ENCODE assay signal across 8 cellular contexts in genomic region chr12:55681142-55682077, GRCh38. TPM values are rescaled to one million over a fixed set of nuclear protein-coding genes. Genes with fewer than 3 reads are reported as not detected.
A peak's percentile ranks its signal among the peaks of the same experiment; 100 is the strongest.
DNase-seq lines count a peak whose midpoint lies in the region; ATAC-seq and TF ChIP-seq lines count a peak whose summit lies in the region.

No MANE protein-coding gene starts in this region.

- no peaks in the 10 kb centered on the region for H4K20me1 ChIP-seq in MM.1S (ENCODE audit: insufficient read depth, low read length)

- peak overlapping the region; percentile 35 for H3K4me3 ChIP-seq in SJCRH30
- peak overlapping the region; percentile 8 for H3K4me3 ChIP-seq in fibroblast of pulmonary artery (replicated peaks; ENCODE audit: low read depth, low read length)
- no peak overlapping the region for H3K4me3 ChIP-seq in MM.1S (ENCODE audit: low read length)

- H3K27me3 Mint-ChIP-seq in Calu3 (ENCODE audit: unreplicated experiment) (no peaks in the 10 kb centered on the region), HFFc6 (ENCODE audit: insufficient read depth) (peaks cover 21% of the 10 kb centered on the region), nephron (ENCODE audit: low read depth) (peaks cover 6% of the 10 kb centered on the region)

- H3K4me1 Mint-ChIP-seq in Calu3 (ENCODE audit: low read depth, unreplicated experiment) (peaks cover 30% of the 10 kb centered on the region), HFFc6 (ENCODE audit: low read depth) (peaks cover 11% of the 10 kb centered on the region), nephron (peaks cover 23% of the 10 kb centered on the region)

- intact Hi-C loops in Calu3 (cut with micrococcal nuclease; ENCODE audit: unreplicated experiment) = loop anchor here (1.0 to 5.0 kb wide), 3 partner anchors 23 to 56 kb away; partner anchors contain the start of gene RDH5

- peak; percentile 55 for TF ChIP-seq CTCF in Calu3 (IDR thresholded peaks at IDR 0.05; ENCODE audit: unreplicated experiment)
- TF ChIP-seq CTCF in HFFc6 (IDR thresholded peaks at IDR 0.05) = peak; percentile 66
- peak; percentile 43 for TF ChIP-seq CTCF in fibroblast of pulmonary artery (IDR thresholded peaks at IDR 0.05; ENCODE audit: low read length, missing control alignments)
- peak; percentile 15 to 51 (median 41) for TF ChIP-seq CTCF in nephron (IDR thresholded peaks at IDR 0.05; ENCODE audit: unreplicated experiment in 3 of 3)
- no peak for TF ChIP-seq CTCF in MM.1S (IDR thresholded peaks at IDR 0.05; ENCODE audit: low read length)

- no peak overlapping the region for H2AFZ ChIP-seq in MM.1S (ENCODE audit: low read length)

- H3K4me1 ChIP-seq in SJCRH30 (peaks cover 7% of the 10 kb centered on the region; the same call in 1 of the 2 replicates), MM.1S (ENCODE audit: low read length) (no peaks in the 10 kb centered on the region)

- no peak overlapping the region for H3K4me2 ChIP-seq in MM.1S (ENCODE audit: low read depth, low read length)

- H3K27me3 ChIP-seq in SJCRH30 = no peaks in the 10 kb centered on the region
- H3K27me3 ChIP-seq in MM.1S (replicated peaks; ENCODE audit: insufficient read depth, low read length) = peaks cover 5% of the 10 kb centered on the region; the same call in 1 of the 2 replicates

- CTCF ChIA-PET in Calu3 (lab: Charles Lee) = interaction anchor here (0.6 to 2.7 kb wide), 24 partner anchors 8 to 844 kb away, joined by 3 to 76 read pairs (median 4); partner anchors contain the start of genes BLOC1S1, CD63, DNAJC14 and ERBB3

- peaks cover 30% of the 10 kb centered on the region for H3K36me3 Mint-ChIP-seq in Calu3 (ENCODE audit: insufficient read depth, unreplicated experiment)
- H3K36me3 Mint-ChIP-seq in HFFc6 (ENCODE audit: low read depth) = no peaks in the 10 kb centered on the region
- H3K36me3 Mint-ChIP-seq in nephron (ENCODE audit: low read depth) = peaks cover 4% of the 10 kb centered on the region

- no peaks in the 10 kb centered on the region for H3K9me2 ChIP-seq in MM.1S (replicated peaks; ENCODE audit: insufficient read depth, low read length)

- BruUV-seq in Calu3 (replicated peaks; lab: Mats Ljungman, UMichigan) = no TSS peak

- H3K27ac ChIP-seq in SJCRH30 = peak overlapping the region; percentile 7; the same call in 1 of the 2 replicates
- H3K27ac ChIP-seq in MM.1S (ENCODE audit: low read length) = no peak overlapping the region

- no peaks in the 10 kb centered on the region for H3K79me2 ChIP-seq in MM.1S (ENCODE audit: low read length)

- DNase-seq in Calu3 = peak; percentile 87
- peak; percentile 59 for DNase-seq in HFFc6
- peak; percentile 81 to 89 for DNase-seq in SJCRH30
- peak; percentile 63 for DNase-seq in fibroblast of pulmonary artery (ENCODE audit: low read depth)
- DNase-seq in midbrain (lab: John Stamatoyannopoulos, UW) = no peak
- no peak for DNase-seq in MM.1S

- H3K27ac Mint-ChIP-seq in Calu3 (ENCODE audit: unreplicated experiment) (peak overlapping the region; percentile 68), HFFc6 (no peak overlapping the region; the same call in 1 of the 2 replicates), nephron (peak overlapping the region; percentile 58 to 90 (median 84))

- H3K36me3 ChIP-seq in SJCRH30 (no peaks in the 10 kb centered on the region), MM.1S (replicated peaks; ENCODE audit: insufficient read depth, low read length) (no peaks in the 10 kb centered on the region)

- no peak overlapping the region for H3K9ac ChIP-seq in MM.1S (ENCODE audit: low read length)

- H3K9me3 Mint-ChIP-seq in Calu3 (ENCODE audit: low read depth, unreplicated experiment) (no peaks in the 10 kb centered on the region), HFFc6 (no peaks in the 10 kb centered on the region), nephron (no peaks in the 10 kb centered on the region)

- H3K9me3 ChIP-seq in SJCRH30 (replicated peaks) (no peaks in the 10 kb centered on the region), MM.1S (replicated peaks; ENCODE audit: insufficient read depth, low read length) (no peaks in the 10 kb centered on the region)

- no peaks in the 10 kb centered on the region for H3F3A ChIP-seq in MM.1S (ENCODE audit: insufficient read depth, low read length)

- no peak for ATAC-seq in HG02798 (IDR thresholded peaks at IDR 0.05; ENCODE audit: poor library complexity, unreplicated experiment)

- peak overlapping the region; percentile 87 for H3K4me3 Mint-ChIP-seq in Calu3 (ENCODE audit: low read depth, unreplicated experiment)
- peak overlapping the region; percentile 52; the same call in 1 of the 2 replicates for H3K4me3 Mint-ChIP-seq in HFFc6
- H3K4me3 Mint-ChIP-seq in nephron = peak overlapping the region; percentile 84 to 87 (median 86)

RNA-seq across cellular contexts. Expression of gene ITGA7, which starts 26.3 kb away (rescaled TPM):
- total RNA-seq in Calu3 (2022) = 5.9 and 6.3 TPM in 2 replicates
- total RNA-seq in HFFc6 (2021; fragmentation: NEBNext Ultra II Directional; extraction: Animal tissue kit (Norgen Biotek cat#: 25700)) = 1 to 10 TPM in 4 of 6 experiments, under 1 TPM in 2; 0.95 to 2.3 (median 1.2) TPM
- 21.8 and 27.1 TPM in 2 replicates for total RNA-seq in SJCRH30 (2014; rRNA removed; shearing (Covaris generic))

RNA-seq across cellular contexts. Expression of gene BLOC1S1, which starts 34.4 kb away (rescaled TPM):
- total RNA-seq in Calu3 (2022) = 71.0 and 89.4 TPM in 2 replicates
- 100 to 1,000 TPM in 4 of 6 experiments, 10 to 100 TPM in 2; 87.4 to 113 (median 104) TPM for total RNA-seq in HFFc6 (2021; fragmentation: NEBNext Ultra II Directional; extraction: Animal tissue kit (Norgen Biotek cat#: 25700))
- total RNA-seq in SJCRH30 (2014; rRNA removed; shearing (Covaris generic)) = 66.7 and 76.2 TPM in 2 replicates

RNA-seq across cellular contexts. Expression of gene RDH5, which starts 38.8 kb away (rescaled TPM):
- 11.0 and 11.2 TPM in 2 replicates for total RNA-seq in Calu3 (2022)
- total RNA-seq in HFFc6 (2021; fragmentation: NEBNext Ultra II Directional; extraction: Animal tissue kit (Norgen Biotek cat#: 25700)) = 10 to 100 TPM in 2 of 6 experiments, 1 to 10 TPM in 4; 6.6 to 13.2 (median 7.8) TPM
- total RNA-seq in SJCRH30 (2014; rRNA removed; shearing (Covaris generic)) = 2.0 and 2.5 TPM in 2 replicates

RNA-seq across cellular contexts. Expression of gene OR10P1, which starts 44.7 kb away (rescaled TPM):
- total RNA-seq in Calu3 (2022) = not detected in 2 replicates
- not detected for total RNA-seq in HFFc6 (2021; fragmentation: NEBNext Ultra II Directional; extraction: Animal tissue kit (Norgen Biotek cat#: 25700))
- total RNA-seq in SJCRH30 (2014; rRNA removed; shearing (Covaris generic)) = not detected in 2 replicates

RNA-seq across cellular contexts. Expression of gene CD63, which starts 47.4 kb away (rescaled TPM):
- 880 and 991 TPM in 2 replicates for total RNA-seq in Calu3 (2022)
- 1,000 to 10,000 TPM; 1,860 to 2,483 (median 2,072) TPM for total RNA-seq in HFFc6 (2021; fragmentation: NEBNext Ultra II Directional; extraction: Animal tissue kit (Norgen Biotek cat#: 25700))
- total RNA-seq in SJCRH30 (2014; rRNA removed; shearing (Covaris generic)) = 598 and 676 TPM in 2 replicates

Comparison
In these comparisons a context has a peak if more than half of its experiments do, and no peak if none do; other contexts are left out.
1. DNase-seq: peak in Calu3 (single experiment), HFFc6 (single experiment), SJCRH30 (2 of 2) and fibroblast of pulmonary artery (single experiment); none in midbrain (single experiment) and MM.1S (single experiment).
2. Peak in every context shown above with its lines, with median percentiles within 50 percentile points of each other: H3K4me3 Mint-ChIP-seq.